ENCODE assay signal across 1 cellular context in genomic region chr20:14310977-14311654, GRCh38.
TF ChIP-seq lines count a peak whose summit lies in the region.

No MANE protein-coding gene starts in this region.

TF ChIP-seq in HepG2, 621 proteins besides CTCF, POLR2A, EP300 and RAD21 (continued from another document):
- TF ChIP-seq RERE (CRISPR knock-in tag; IDR thresholded peaks at IDR 0.05; ENCODE audit: low read depth) = no peak
- no peak for TF ChIP-seq ZNF678 (CRISPR knock-in tag; IDR thresholded peaks at IDR 0.05)
- no peak for TF ChIP-seq CENPT (CRISPR knock-in tag; IDR thresholded peaks at IDR 0.05; ENCODE audit: low read depth)
- TF ChIP-seq ZBTB33 (CRISPR knock-in tag; IDR thresholded peaks at IDR 0.05) = no peak
- TF ChIP-seq ZNF432 (CRISPR knock-in tag; IDR thresholded peaks at IDR 0.05; ENCODE audit: borderline replicate concordance) = no peak
- no peak for TF ChIP-seq ZNF775 (CRISPR knock-in tag; IDR thresholded peaks at IDR 0.05; ENCODE audit: borderline replicate concordance)
- no peak for TF ChIP-seq TIGD3 (CRISPR knock-in tag; IDR thresholded peaks at IDR 0.05; ENCODE audit: borderline replicate concordance)
- no peak for TF ChIP-seq ATAD3A (CRISPR knock-in tag; IDR thresholded peaks at IDR 0.05)
- no peak for TF ChIP-seq ZNF724P (CRISPR knock-in tag; IDR thresholded peaks at IDR 0.05; ENCODE audit: borderline replicate concordance)
